18 cellular contexts compared by ENCODE assay signal in genomic region chr13:23514076-23514475, GRCh38. TPM values are rescaled to one million over a fixed set of nuclear protein-coding genes. Genes with fewer than 3 reads are reported as not detected.
A peak's percentile ranks its signal among the peaks of the same experiment; 100 is the strongest.
DNase-seq lines count a peak whose midpoint lies in the region; ATAC-seq, FAIRE-seq and TF ChIP-seq lines count a peak whose summit lies in the region.
"Had no signal": no experiment of that assay in that cellular context is flagged by ENCODE, and none has a peak within 500 bp of the region (broad histone marks: within the 10 kb centered on the region; RNA-seq: fewer than 3 reads in every experiment).

No MANE protein-coding gene starts in this region.

- POLR2A ChIA-PET in GM12878 (lab: Charles Lee), result no interaction called here

- H3K27me3 ChIP-seq in GM12878 (replicated peaks in 1 of 2; ENCODE audit: control insufficient read depth in 2 of 2, insufficient read depth in 2 of 2, low read length in 1 of 2) (no peaks in the 10 kb centered on the region; a peak in 1 of 4 replicates), cardiac muscle cell (no peaks in the 10 kb centered on the region), right cardiac atrium (ENCODE audit: control insufficient read depth, insufficient read depth) (no peaks in the 10 kb centered on the region), gastrocnemius medialis (no peaks in the 10 kb centered on the region), mesenchymal stem cell (ENCODE audit: control insufficient read depth in 1 of 2, insufficient read depth in 1 of 2, low read length in 2 of 2) (peaks cover 0 to 62% of the 10 kb centered on the region in 2 experiments)

- no peaks in the 10 kb centered on the region for H4K20me1 ChIP-seq in GM12878 (ENCODE audit: control insufficient read depth, insufficient read depth)

- H3K27ac ChIP-seq in GM12878 (ENCODE audit: control insufficient read depth, insufficient read depth), result no peak overlapping the region; the same call in 1 of the 2 replicates
- H3K27ac ChIP-seq in cardiac muscle cell, result peak overlapping the region; percentile 61
- H3K27ac ChIP-seq in right cardiac atrium (ENCODE audit: low read length), result no peak overlapping the region
- peak overlapping the region in 3 of 4 donors; percentile 15 to 55 (median 34) for H3K27ac ChIP-seq in gastrocnemius medialis
- H3K27ac ChIP-seq in mesenchymal stem cell (ENCODE audit: low read length, poor library complexity, severe bottlenecking), result no peak overlapping the region

- H2AFZ ChIP-seq in GM12878 (ENCODE audit: control insufficient read depth, low read depth, low read length), result peak overlapping the region; percentile 61; the same call in 1 of the 2 replicates
- H2AFZ ChIP-seq in mesenchymal stem cell (ENCODE audit: low read depth, low read length), result no peak overlapping the region

- TF ChIP-seq CTCF in GM12878 (IDR thresholded peaks at IDR 0.05 in 2 of 3, conservative IDR thresholded peaks at IDR 0.05 in 1 of 3; ENCODE audit: control insufficient read depth in 2 of 3, extremely low read depth in 1 of 3, insufficient read depth in 1 of 3, low read depth in 3 of 3, low read length in 3 of 3) (no peak), cardiac muscle cell (IDR thresholded peaks at IDR 0.05; ENCODE audit: low read depth, low read length) (no peak), gastrocnemius medialis (IDR thresholded peaks at IDR 0.05 in 4 of 5, conservative IDR thresholded peaks at IDR 0.05 in 1 of 5) (no peak), foreskin fibroblast (IDR thresholded peaks at IDR 0.05; ENCODE audit: low read depth, low read length) (no peak)

- 39% methylated on average over 4 of the region's 4 CpGs for WGBS in GM12878 (ENCODE audit: insufficient coverage, insufficient replicate concordance, low lambda C conversion rate, missing lambda C conversion rate)
- 69% methylated on average over 4 of the region's 4 CpGs for WGBS in right cardiac atrium
- 94% methylated on average over 4 of the region's 4 CpGs for WGBS in mesenchymal stem cell

- intact Hi-C loops in GM12878 (cut with micrococcal nuclease; ENCODE audit: unreplicated experiment), result loop anchor here (5.0 kb wide), 1 partner anchor 53 kb away; no protein-coding TSS in a partner anchor
- intact Hi-C loops in right cardiac atrium (cut with DNase I), result loop anchor here in 1 of 4 donors (5.0 kb wide), 1 partner anchor 58 kb away; the partner anchor contains the start of gene TNFRSF19
- intact Hi-C loops in gastrocnemius medialis (cut with DNase I; ENCODE audit: low total_unique reads), result no loop called here
- intact Hi-C loops in activated naive CD4-positive, alpha-beta T cell treated with anti-CD3 and anti-CD28 coated beads for 36 hours (cut with micrococcal nuclease), result no loop called here

- no peak for FAIRE-seq in GM12878 (lab: Jason Lieb, UNC)
- FAIRE-seq: G401.6, GM12892 had no signal

- H3K4me1 Mint-ChIP-seq in activated naive CD4-positive, alpha-beta T cell treated with anti-CD3 and anti-CD28 coated beads for 36 hours (ENCODE audit: low read depth), result no peaks in the 10 kb centered on the region
- H3K4me1 Mint-ChIP-seq: B cell; CD4-positive, alpha-beta memory T cell had no signal

- H3K79me1 ChIP-seq in mesenchymal stem cell (replicated peaks; ENCODE audit: low read length, poor library complexity, severe bottlenecking), result no peaks in the 10 kb centered on the region

- H3K9me3 Mint-ChIP-seq in activated naive CD4-positive, alpha-beta T cell treated with anti-CD3 and anti-CD28 coated beads for 36 hours, result no peaks in the 10 kb centered on the region
- H3K9me3 Mint-ChIP-seq: CD4-positive, alpha-beta memory T cell; H9 had no signal

- CTCF ChIA-PET in GM12878 (lab: Yijun Ruan, JAX), result interaction anchor here (0.6 to 2.9 kb wide), 3 partner anchors 35 to 194 kb away, joined by 3 to 12 read pairs (median 8); no protein-coding TSS in a partner anchor
- CTCF ChIA-PET in activated naive CD4-positive, alpha-beta T cell treated with anti-CD3 and anti-CD28 coated beads for 36 hours (lab: Charles Lee), result no interaction called here

- no peak overlapping the region for H2AK5ac ChIP-seq in mesenchymal stem cell (ENCODE audit: low read length, severe bottlenecking)

- H3K9ac ChIP-seq in GM12878 (ENCODE audit: control insufficient read depth, insufficient read depth, low read length) (no peak overlapping the region), mesenchymal stem cell (ENCODE audit: low read length) (no peak overlapping the region)

- SMC1A ChIA-PET in GM12878 (lab: Charles Lee; ENCODE audit: uncharacterized antibody, unreplicated experiment), result no interaction called here

- no peaks in the 10 kb centered on the region for H3K36me3 Mint-ChIP-seq in activated naive CD4-positive, alpha-beta T cell treated with anti-CD3 and anti-CD28 coated beads for 36 hours (ENCODE audit: low read depth)
- H3K36me3 Mint-ChIP-seq: CD4-positive, alpha-beta memory T cell had no signal

- TF ChIP-seq RAD21 in GM12878 (IDR thresholded peaks at IDR 0.05; ENCODE audit: insufficient read depth, low read depth, low read length), result no peak

- H3K4me3 ChIP-seq in GM12878 (no peak overlapping the region), cardiac muscle cell (no peak overlapping the region), right cardiac atrium (ENCODE audit: low read length) (no peak overlapping the region), gastrocnemius medialis (no peak overlapping the region), mesenchymal stem cell (ENCODE audit: insufficient read depth in 1 of 2, low read depth in 1 of 2, low read length in 2 of 2) (no peak overlapping the region), foreskin fibroblast (ENCODE audit: low read depth in 1 of 2, low read length in 2 of 2) (no peak overlapping the region)

- no peak overlapping the region for H2BK12ac ChIP-seq in mesenchymal stem cell (ENCODE audit: low read length in 2 of 2)

- no peak overlapping the region for H3K27ac Mint-ChIP-seq in activated naive CD4-positive, alpha-beta T cell treated with anti-CD3 and anti-CD28 coated beads for 36 hours
- H3K27ac Mint-ChIP-seq: B cell; CD4-positive, alpha-beta memory T cell; H9 had no signal

- DNase-seq in GM12878 (ENCODE audit: low read depth, low spot score), result no peak
- no peak for DNase-seq in cardiac muscle cell (ENCODE audit: low read depth in 1 of 2, low spot score in 1 of 2)
- DNase-seq in right cardiac atrium, result peak; percentile 38 to 81 (median 53)
- DNase-seq in gastrocnemius medialis, result no peak
- no peak for DNase-seq in activated naive CD4-positive, alpha-beta T cell treated with anti-CD3 and anti-CD28 coated beads for 36 hours
- DNase-seq in stimulated activated CD4-positive, alpha-beta T cell treated with anti-CD3 and anti-CD28 coated beads, Interleukin-1b, Interleukin-23, amount 100 ng/mL, for 48 hours, result no peak
- DNase-seq in mesenchymal stem cell, result no peak
- no peak for DNase-seq in foreskin fibroblast
- DNase-seq: ACHN; C1 segment of cervical spinal cord; CD4-positive, alpha-beta memory T cell; DMS79 treated with DMSO at 0.1 percent for 48 hours; EL; GOT3; H9 had no signal

- H4K8ac ChIP-seq in mesenchymal stem cell (ENCODE audit: low read length), result no peak overlapping the region

- H3K27me3 Mint-ChIP-seq in activated naive CD4-positive, alpha-beta T cell treated with anti-CD3 and anti-CD28 coated beads for 36 hours (ENCODE audit: low read depth), result peaks cover 33% of the 10 kb centered on the region

- no peak for TF ChIP-seq POLR2A in GM12878 (IDR thresholded peaks at IDR 0.05; ENCODE audit: low read depth, low read length)
- no peak for TF ChIP-seq POLR2A in gastrocnemius medialis (IDR thresholded peaks at IDR 0.05)

- no TSS peak for BruUV-seq in GM12878 (replicated peaks; lab: Mats Ljungman, UMichigan)

- no peak overlapping the region for H3K4me3 Mint-ChIP-seq in activated naive CD4-positive, alpha-beta T cell treated with anti-CD3 and anti-CD28 coated beads for 36 hours
- H3K4me3 Mint-ChIP-seq: B cell, H9 had no signal

- no peak overlapping the region for H3K18ac ChIP-seq in mesenchymal stem cell (ENCODE audit: low read depth in 1 of 2, low read length in 2 of 2)

- no peak overlapping the region for H3K4ac ChIP-seq in mesenchymal stem cell (ENCODE audit: low read depth in 1 of 2, low read length in 2 of 2)

- H2BK15ac ChIP-seq in mesenchymal stem cell (ENCODE audit: low read depth, poor library complexity, severe bottlenecking), result no peak overlapping the region

- in situ Hi-C loops in GM12878 (cut with MboI), result loop anchor here (5.0 kb wide), 1 partner anchor 53 kb away; no protein-coding TSS in a partner anchor
- in situ Hi-C loops in gastrocnemius medialis (cut with MboI; ENCODE audit: low sequenced_read_pairs in 4 of 4), result no loop called here

- no peak overlapping the region for H3K14ac ChIP-seq in mesenchymal stem cell (ENCODE audit: low read length in 2 of 2)

- no peak overlapping the region for H2BK5ac ChIP-seq in mesenchymal stem cell (ENCODE audit: low read depth, low read length, poor library complexity, severe bottlenecking)

- H3K4me2 ChIP-seq in GM12878 (ENCODE audit: control insufficient read depth, insufficient read depth), result no peak overlapping the region
- no peak overlapping the region for H3K4me2 ChIP-seq in mesenchymal stem cell (ENCODE audit: low read length, poor library complexity, severe bottlenecking)

- no peaks in the 10 kb centered on the region for H3K79me2 ChIP-seq in GM12878 (ENCODE audit: control insufficient read depth, insufficient read depth, low read length)

- RAD21 ChIA-PET in GM12878 (lab: Charles Lee; ENCODE audit: unreplicated experiment), result interaction anchor here (0.7 kb wide), 1 partner anchor 49 kb away, joined by 3 read pairs; no protein-coding TSS in a partner anchor

- H3K23ac ChIP-seq in mesenchymal stem cell (ENCODE audit: low read length in 2 of 2), result no peak overlapping the region

- no peak for TF ChIP-seq EP300 in GM12878 (IDR thresholded peaks at IDR 0.05; ENCODE audit: borderline replicate concordance in 1 of 2, control insufficient read depth in 1 of 2, low read depth in 2 of 2, low read length in 2 of 2)

- H4K91ac ChIP-seq in mesenchymal stem cell (ENCODE audit: low read length), result no peak overlapping the region

- no peak overlapping the region for H2BK120ac ChIP-seq in mesenchymal stem cell (ENCODE audit: low read depth, low read length)

- ATAC-seq in GM12878 (no peak), right cardiac atrium (peak; percentile 27 to 59), gastrocnemius medialis (no peak)

- H3K36me3 ChIP-seq in GM12878 (ENCODE audit: control insufficient read depth in 2 of 2, insufficient read depth in 2 of 2, low read length in 1 of 2), result no peaks in the 10 kb centered on the region
- H3K36me3 ChIP-seq in cardiac muscle cell, result no peaks in the 10 kb centered on the region
- no peaks in the 10 kb centered on the region for H3K36me3 ChIP-seq in gastrocnemius medialis
- H3K36me3 ChIP-seq in mesenchymal stem cell (ENCODE audit: control insufficient read depth in 1 of 2, insufficient read depth in 2 of 2, low read depth in 1 of 2, low read length in 2 of 2), result no peaks in the 10 kb centered on the region

- H3K9me3 ChIP-seq in GM12878 (replicated peaks; ENCODE audit: control insufficient read depth, insufficient read depth, low read length), result no peaks in the 10 kb centered on the region
- no peaks in the 10 kb centered on the region for H3K9me3 ChIP-seq in cardiac muscle cell (ENCODE audit: low read depth)
- no peaks in the 10 kb centered on the region for H3K9me3 ChIP-seq in right cardiac atrium (ENCODE audit: control insufficient read depth, low read length)
- H3K9me3 ChIP-seq in gastrocnemius medialis, result no peaks in the 10 kb centered on the region
- H3K9me3 ChIP-seq in mesenchymal stem cell (ENCODE audit: control insufficient read depth, low read length), result no peaks in the 10 kb centered on the region

- H3K4me1 ChIP-seq in GM12878 (ENCODE audit: control insufficient read depth, insufficient read depth, low read length) (peaks cover 14% of the 10 kb centered on the region), cardiac muscle cell (ENCODE audit: low read depth) (peaks cover 64% of the 10 kb centered on the region), right cardiac atrium (ENCODE audit: control insufficient read depth, insufficient read depth, low read length) (no peaks in the 10 kb centered on the region), gastrocnemius medialis (peaks cover 60 to 62% of the 10 kb centered on the region in 2 donors), mesenchymal stem cell (ENCODE audit: control insufficient read depth, insufficient read depth, low read depth, low read length) (no peaks in the 10 kb centered on the region)

RNA-seq across cellular contexts. Expression of gene TNFRSF19, which starts 56.1 kb away (rescaled TPM):
- total RNA-seq in GM12878 (2013; cell fraction: nucleolus; rRNA removed), result 34.1 and 37.8 TPM in 2 replicates
- total RNA-seq in GM12878 (2014; rRNA removed) (29.8 and 35.1 TPM in 2 replicates), GM12878 (2014; rRNA removed; fragmentation: Illumina TruSeq; extraction: Trizol) (34.3 and 34.4 TPM in 2 replicates), GM12878 (2021) (40.5 and 41.4 TPM in 2 replicates), cardiac muscle cell (139 and 141 TPM in 2 replicates), right cardiac atrium (10 to 100 TPM; 26.2 to 50.8 (median 38.6) TPM), gastrocnemius medialis (1 to 10 TPM in 2 of 4 donors, under 1 TPM in 2; 0.51 to 1.5 (median 1.0) TPM)
- 26.7 TPM for polyA plus RNA-seq in GM12878 (2011; ENCODE audit: low read depth)
- polyA plus RNA-seq in GM12878 (2011; rRNA removed) (26.3 and 37.7 TPM in 2 replicates), GM12878 (2014; fragmentation: Illumina TruSeq; extraction: Trizol) (43.3 and 52.1 TPM in 2 replicates), GM12878 (2014; fragmentation: Nextera tagmentation; extraction: Ambion mirVana) (10 to 100 TPM; 16.4 to 17.4 TPM), GM12878 (2014; rRNA removed) (32.5 and 36.4 TPM in 2 replicates), GM12878 (2016; fragmentation: Nextera tagmentation; extraction: Ambion mirVana) (10 to 100 TPM; 44.1 to 46.2 TPM), cardiac muscle cell (91.3 and 124 TPM in 2 replicates), right cardiac atrium (15.6 TPM)
- polyA plus RNA-seq in GM12878 (2011; cell fraction: cytosol; rRNA removed), result 17.5 and 18.5 TPM in 2 replicates
- polyA plus RNA-seq in GM12878 (2011; cell fraction: nucleus; rRNA removed), result 24.6 and 30.7 TPM in 2 replicates
- polyA plus RNA-seq in GM12878 (2012), result 30.9 and 49.8 TPM in 2 replicates
- polyA minus RNA-seq in GM12878 (2011; rRNA and poly(A)+ RNA removed), result 25.6 and 35.8 TPM in 2 replicates
- 8.7 and 9.7 TPM in 2 replicates for polyA minus RNA-seq in GM12878 (2011; cell fraction: cytosol; rRNA and poly(A)+ RNA removed)
- 14.4 and 16.5 TPM in 2 replicates for polyA minus RNA-seq in GM12878 (2011; cell fraction: nucleus; rRNA and poly(A)+ RNA removed)
- total RNA-seq in activated naive CD4-positive, alpha-beta T cell treated with anti-CD3 and anti-CD28 coated beads for 36 hours, result not detected
- polyA plus RNA-seq in mesenchymal stem cell (2013, experiment 1 of 2), result 0.91 TPM
- polyA plus RNA-seq in mesenchymal stem cell (2013, experiment 2 of 2), result 1.1 TPM
- total RNA-seq: B cell; CD4-positive, alpha-beta memory T cell had no signal

Comparison
In these comparisons a context has a peak if more than half of its experiments do, and no peak if none do; other contexts are left out.
1. DNase-seq: peak in right cardiac atrium (3 of 3); none in GM12878 (single experiment), cardiac muscle cell (0 of 2), gastrocnemius medialis (0 of 2), activated naive CD4-positive, alpha-beta T cell treated with anti-CD3 and anti-CD28 coated beads for 36 hours (single experiment), stimulated activated CD4-positive, alpha-beta T cell treated with anti-CD3 and anti-CD28 coated beads, Interleukin-1b, Interleukin-23, amount 100 ng/mL, for 48 hours (single experiment), mesenchymal stem cell (single experiment) and foreskin fibroblast (0 of 2).
2. H3K27ac ChIP-seq: peak in cardiac muscle cell (single experiment) and gastrocnemius medialis (3 of 4); none in GM12878 (single experiment), right cardiac atrium (single experiment) and mesenchymal stem cell (single experiment).
3. ATAC-seq: peak in right cardiac atrium (2 of 2); none in GM12878 (single experiment) and gastrocnemius medialis (0 of 2).
4. RNA of gene TNFRSF19, which starts 56.1 kb away (total RNA-seq): 139 to 141 TPM in cardiac muscle cell, 26.2 to 50.8 TPM in right cardiac atrium and 29.8 to 41.4 TPM in GM12878; 0.51 to 1.5 TPM in gastrocnemius medialis and not detected in activated naive CD4-positive, alpha-beta T cell treated with anti-CD3 and anti-CD28 coated beads for 36 hours; every median in the first group is over 10 times any median in the second.